10 cellular contexts compared by ENCODE assay signal in the genomic region with DNA sequence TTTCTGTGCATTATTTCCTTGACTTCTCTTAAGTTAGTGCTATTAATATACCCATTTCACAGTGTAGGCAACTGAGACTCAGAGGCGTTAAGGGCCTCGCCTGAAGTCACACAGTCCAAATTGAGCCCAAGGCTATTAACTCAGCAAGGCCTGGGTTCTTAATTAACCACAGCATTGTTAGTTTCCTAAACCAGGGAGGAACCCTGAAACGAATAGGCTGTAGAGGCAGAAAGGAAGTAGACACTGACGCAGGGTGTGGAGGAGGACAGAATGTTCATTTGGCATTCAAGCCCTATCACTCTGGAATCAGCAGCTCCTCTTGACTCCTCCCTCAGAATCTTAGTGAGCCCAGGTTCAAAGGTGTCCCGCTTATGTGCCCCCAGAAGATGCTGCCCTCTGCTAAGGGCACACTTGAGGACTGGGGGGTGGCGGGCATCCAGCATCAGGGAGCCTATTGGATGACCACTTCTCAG. TPM values are rescaled to one million over a fixed set of nuclear protein-coding genes. Genes with fewer than 3 reads are reported as not detected.
DNase-seq lines count a peak whose midpoint lies in the region; ATAC-seq and TF ChIP-seq lines count a peak whose summit lies in the region.
"Had no signal": no experiment of that assay in that cellular context is flagged by ENCODE, and none has a peak within 500 bp of the region (broad histone marks: within the 10 kb centered on the region; RNA-seq: fewer than 3 reads in every experiment).

No MANE protein-coding gene starts in this region.

- no peaks in the 10 kb centered on the region for H3K9me2 ChIP-seq in SK-N-SH

- H3K79me2 ChIP-seq in SK-N-SH (ENCODE audit: insufficient read depth), result no peaks in the 10 kb centered on the region

- peaks cover 64 to 69% (median 65%) of the 10 kb centered on the region in 3 donors for H3K4me1 ChIP-seq in skeletal muscle tissue (ENCODE audit: control insufficient read depth in 3 of 3, insufficient read depth in 3 of 3, low read length in 3 of 3)
- H3K4me1 ChIP-seq in SK-N-SH (ENCODE audit: control insufficient read depth in 1 of 2, insufficient read depth in 2 of 2, low read depth in 1 of 2, low read length in 1 of 2), result peaks cover 7 to 30% of the 10 kb centered on the region in 2 experiments

- no peak for TF ChIP-seq EP300 in SK-N-SH (IDR thresholded peaks at IDR 0.05; ENCODE audit: borderline replicate concordance in 1 of 2, low read depth in 1 of 2, low read length in 1 of 2)

- no peaks in the 10 kb centered on the region for H4K20me1 ChIP-seq in SK-N-SH (ENCODE audit: insufficient read depth)

- no peak for TF ChIP-seq RAD21 in SK-N-SH (IDR thresholded peaks at IDR 0.05; ENCODE audit: low read length)

- POLR2A ChIA-PET in SK-N-SH (lab: Yijun Ruan, JAX), result no interaction called here

- H3K27ac Mint-ChIP-seq in IgD-negative memory B cell (peak overlapping the region in 2 of 3 donors; percentile 33 to 69), T-helper 17 cell (peak overlapping the region; percentile 95)
- peak overlapping the region; percentile 73 for H3K27ac Mint-ChIP-seq in dendritic cell treated with granulocyte-macrophage colony-stimulating factor and Interleukin-4, amounts not matched to agents 40 ng/mL and 50 ng/mL, for 4 days

- TF ChIP-seq CTCF in SK-N-SH (IDR thresholded peaks at IDR 0.05), result no peak

- H3K36me3 Mint-ChIP-seq in IgD-negative memory B cell (no peaks in the 10 kb centered on the region), T-helper 17 cell (ENCODE audit: low read depth) (no peaks in the 10 kb centered on the region)
- no peaks in the 10 kb centered on the region for H3K36me3 Mint-ChIP-seq in dendritic cell treated with granulocyte-macrophage colony-stimulating factor and Interleukin-4, amounts not matched to agents 40 ng/mL and 50 ng/mL, for 4 days (ENCODE audit: low read depth)

- H3K27me3 ChIP-seq in skeletal muscle tissue (ENCODE audit: control insufficient read depth in 3 of 3, insufficient read depth in 3 of 3, low read length in 3 of 3) (no peaks in the 10 kb centered on the region), SK-N-SH (ENCODE audit: insufficient read depth) (no peaks in the 10 kb centered on the region)

- H3K4me3 ChIP-seq in skeletal muscle tissue (ENCODE audit: low read length in 3 of 3) (peak overlapping the region in 1 of 3 donors; percentile 6), SK-N-SH (ENCODE audit: low read depth in 2 of 2, low read length in 1 of 2) (no peak overlapping the region)
- H3K4me3 ChIP-seq: SK-N-MC had no signal

- H3K27ac ChIP-seq in skeletal muscle tissue (ENCODE audit: low read depth, low read length) (peak overlapping the region; percentile 88), SK-N-SH (ENCODE audit: low read depth in 2 of 2, low read length in 1 of 2) (no peak overlapping the region)
- H3K27ac ChIP-seq: SK-N-MC had no signal

- 92% methylated on average over 4 of the region's 6 CpGs for WGBS in SK-N-SH (ENCODE audit: low lambda C conversion rate)

- intact Hi-C loops in dendritic cell treated with granulocyte-macrophage colony-stimulating factor and Interleukin-4, amounts not matched to agents 40 ng/mL and 50 ng/mL, for 4 days (cut with micrococcal nuclease), result no loop called here

- H3K9ac ChIP-seq in skeletal muscle tissue (ENCODE audit: low read depth in 1 of 3, low read length in 3 of 3), result no peak overlapping the region
- H3K9ac ChIP-seq in SK-N-SH, result no peak overlapping the region

- peaks cover 47 to 59% (median 54%) of the 10 kb centered on the region in 3 donors for H3K4me1 Mint-ChIP-seq in IgD-negative memory B cell
- peaks cover 81% of the 10 kb centered on the region for H3K4me1 Mint-ChIP-seq in T-helper 17 cell
- H3K4me1 Mint-ChIP-seq in dendritic cell treated with granulocyte-macrophage colony-stimulating factor and Interleukin-4, amounts not matched to agents 40 ng/mL and 50 ng/mL, for 4 days (ENCODE audit: low read depth), result peaks cover 80% of the 10 kb centered on the region

- no peaks in the 10 kb centered on the region for H3F3A ChIP-seq in SK-N-SH (replicated peaks; ENCODE audit: insufficient read depth)

- H3K9me3 Mint-ChIP-seq in IgD-negative memory B cell, result no peaks in the 10 kb centered on the region
- no peaks in the 10 kb centered on the region for H3K9me3 Mint-ChIP-seq in dendritic cell treated with granulocyte-macrophage colony-stimulating factor and Interleukin-4, amounts not matched to agents 40 ng/mL and 50 ng/mL, for 4 days

- no peak for DNase-seq in T-helper 17 cell
- DNase-seq in nucleus accumbens (lab: John Stamatoyannopoulos, UW), result no peak
- no peak for DNase-seq in SK-N-SH
- DNase-seq: NCI-H146 had no signal

- H3K36me3 ChIP-seq in skeletal muscle tissue (ENCODE audit: control insufficient read depth in 3 of 3, insufficient read depth in 3 of 3, low read length in 3 of 3) (no peaks in the 10 kb centered on the region), SK-N-SH (replicated peaks in 1 of 2; ENCODE audit: control insufficient read depth in 1 of 2, insufficient read depth in 2 of 2, low read length in 1 of 2) (no peaks in the 10 kb centered on the region)

- H3K27me3 Mint-ChIP-seq in IgD-negative memory B cell (no peaks in the 10 kb centered on the region), T-helper 17 cell (no peaks in the 10 kb centered on the region)
- no peaks in the 10 kb centered on the region for H3K27me3 Mint-ChIP-seq in dendritic cell treated with granulocyte-macrophage colony-stimulating factor and Interleukin-4, amounts not matched to agents 40 ng/mL and 50 ng/mL, for 4 days

- ATAC-seq in T-helper 17 cell (peak; percentile 55), HG02763 (IDR thresholded peaks at IDR 0.05; ENCODE audit: unreplicated experiment) (no peak), GM21367 (IDR thresholded peaks at IDR 0.05; ENCODE audit: unreplicated experiment) (no peak)

- H3K4me2 ChIP-seq in SK-N-SH, result no peak overlapping the region

- H2AFZ ChIP-seq in SK-N-SH (ENCODE audit: low read depth), result no peak overlapping the region

- CTCF ChIA-PET in SK-N-SH (lab: Yijun Ruan, JAX), result interaction anchor here (1.8 to 4.0 kb wide), 3 partner anchors 11 to 200 kb away, joined by 8 to 20 read pairs (median 13); a partner anchor contains a TSS

- H3K4me3 Mint-ChIP-seq in IgD-negative memory B cell (peak overlapping the region in 1 of 4 donors; percentile 72), T-helper 17 cell (peak overlapping the region; percentile 78)
- no peak overlapping the region for H3K4me3 Mint-ChIP-seq in dendritic cell treated with granulocyte-macrophage colony-stimulating factor and Interleukin-4, amounts not matched to agents 40 ng/mL and 50 ng/mL, for 4 days

- H3K9me3 ChIP-seq in T-helper 17 cell (ENCODE audit: control insufficient read depth, low read length, poor library complexity, severe bottlenecking) (no peaks in the 10 kb centered on the region), skeletal muscle tissue (ENCODE audit: control insufficient read depth in 3 of 3, low read length in 3 of 3) (no peaks in the 10 kb centered on the region), SK-N-SH (no peaks in the 10 kb centered on the region)

TF ChIP-seq in SK-N-SH, 30 proteins besides CTCF, POLR2A, EP300 and RAD21:
- TF ChIP-seq GABPA (IDR thresholded peaks at IDR 0.05; ENCODE audit: low read depth), result no peak
- TF ChIP-seq FOXM1 (IDR thresholded peaks at IDR 0.05; ENCODE audit: low read depth), result no peak
- TF ChIP-seq NRF1 (IDR thresholded peaks at IDR 0.05; ENCODE audit: low read depth, low read length), result no peak
- TF ChIP-seq JUND (IDR thresholded peaks at IDR 0.05), result no peak
- TF ChIP-seq, protein P1, sequence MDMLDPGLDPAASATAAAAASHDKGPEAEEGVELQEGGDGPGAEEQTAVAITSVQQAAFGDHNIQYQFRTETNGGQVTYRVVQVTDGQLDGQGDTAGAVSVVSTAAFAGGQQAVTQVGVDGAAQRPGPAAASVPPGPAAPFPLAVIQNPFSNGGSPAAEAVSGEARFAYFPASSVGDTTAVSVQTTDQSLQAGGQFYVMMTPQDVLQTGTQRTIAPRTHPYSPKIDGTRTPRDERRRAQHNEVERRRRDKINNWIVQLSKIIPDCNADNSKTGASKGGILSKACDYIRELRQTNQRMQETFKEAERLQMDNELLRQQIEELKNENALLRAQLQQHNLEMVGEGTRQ (IDR thresholded peaks at IDR 0.05; ENCODE audit: borderline replicate concordance, low read depth, low read length), result no peak
- TF ChIP-seq, protein P2, sequence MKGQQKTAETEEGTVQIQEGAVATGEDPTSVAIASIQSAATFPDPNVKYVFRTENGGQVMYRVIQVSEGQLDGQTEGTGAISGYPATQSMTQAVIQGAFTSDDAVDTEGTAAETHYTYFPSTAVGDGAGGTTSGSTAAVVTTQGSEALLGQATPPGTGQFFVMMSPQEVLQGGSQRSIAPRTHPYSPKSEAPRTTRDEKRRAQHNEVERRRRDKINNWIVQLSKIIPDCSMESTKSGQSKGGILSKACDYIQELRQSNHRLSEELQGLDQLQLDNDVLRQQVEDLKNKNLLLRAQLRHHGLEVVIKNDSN (IDR thresholded peaks at IDR 0.05; ENCODE audit: borderline replicate concordance, low read depth), result no peak
- TF ChIP-seq FOSL2 (IDR thresholded peaks at IDR 0.05; ENCODE audit: borderline replicate concordance, low read depth), result no peak
- no peak for TF ChIP-seq TEAD4 (IDR thresholded peaks at IDR 0.05; ENCODE audit: borderline replicate concordance, insufficient read depth)
- TF ChIP-seq SMC3 (IDR thresholded peaks at IDR 0.05; ENCODE audit: low read depth, low read length), result no peak
- TF ChIP-seq, protein P3, sequence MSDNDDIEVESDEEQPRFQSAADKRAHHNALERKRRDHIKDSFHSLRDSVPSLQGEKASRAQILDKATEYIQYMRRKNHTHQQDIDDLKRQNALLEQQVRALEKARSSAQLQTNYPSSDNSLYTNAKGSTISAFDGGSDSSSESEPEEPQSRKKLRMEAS (IDR thresholded peaks at IDR 0.05; ENCODE audit: low read depth), result no peak
- no peak for TF ChIP-seq TAF1 (IDR thresholded peaks at IDR 0.05; ENCODE audit: borderline replicate concordance, low read depth, low read length)
- TF ChIP-seq, protein P4, sequence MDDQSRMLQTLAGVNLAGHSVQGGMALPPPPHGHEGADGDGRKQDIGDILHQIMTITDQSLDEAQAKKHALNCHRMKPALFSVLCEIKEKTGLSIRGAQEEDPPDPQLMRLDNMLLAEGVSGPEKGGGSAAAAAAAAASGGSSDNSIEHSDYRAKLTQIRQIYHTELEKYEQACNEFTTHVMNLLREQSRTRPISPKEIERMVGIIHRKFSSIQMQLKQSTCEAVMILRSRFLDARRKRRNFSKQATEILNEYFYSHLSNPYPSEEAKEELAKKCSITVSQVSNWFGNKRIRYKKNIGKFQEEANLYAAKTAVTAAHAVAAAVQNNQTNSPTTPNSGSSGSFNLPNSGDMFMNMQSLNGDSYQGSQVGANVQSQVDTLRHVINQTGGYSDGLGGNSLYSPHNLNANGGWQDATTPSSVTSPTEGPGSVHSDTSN (IDR thresholded peaks at IDR 0.05), result no peak

RNA-seq across cellular contexts. Expression of a gene that starts 13.9 kb away (rescaled TPM):
- polyA plus RNA-seq in IgD-negative memory B cell (39.1 TPM), SK-N-SH (2012; rRNA removed) (5.7 and 5.9 TPM in 2 replicates)
- total RNA-seq in T-helper 17 cell (10 to 100 TPM; 70.2 to 71.0 TPM), skeletal muscle tissue (32.9 TPM)
- 5.8 and 6.1 TPM in 2 replicates for polyA plus RNA-seq in SK-N-SH (2012; cell fraction: cytosol; rRNA removed)
- polyA plus RNA-seq in SK-N-SH (2012; cell fraction: nucleus; rRNA removed), result 7.0 and 7.1 TPM in 2 replicates
